ENCODE assay signal across 23 cellular contexts in genomic region chr5:75514323-75514722, GRCh38. TPM values are rescaled to one million over a fixed set of nuclear protein-coding genes. Genes with fewer than 3 reads are reported as not detected.
DNase-seq lines count a peak whose midpoint lies in the region; ATAC-seq, FAIRE-seq and TF ChIP-seq lines count a peak whose summit lies in the region.
"Had no signal": no experiment of that assay in that cellular context is flagged by ENCODE, and none has a peak within 500 bp of the region (broad histone marks: within the 10 kb centered on the region; RNA-seq: fewer than 3 reads in every experiment).

No MANE protein-coding gene starts in this region.

- peak overlapping the region; percentile 73; the same call in 1 of the 2 replicates for H3K4me2 ChIP-seq in SK-N-SH
- no peak overlapping the region for H3K4me2 ChIP-seq in mesenchymal stem cell (ENCODE audit: low read length, poor library complexity, severe bottlenecking)
- H3K4me2 ChIP-seq: neural progenitor cell had no signal

- TF ChIP-seq EP300 in SK-N-SH (IDR thresholded peaks at IDR 0.05; ENCODE audit: borderline replicate concordance in 1 of 2, low read depth in 1 of 2, low read length in 1 of 2) = no peak

- CTCF ChIA-PET in SK-N-SH (lab: Yijun Ruan, JAX) = no interaction called here

- no peak overlapping the region for H2BK15ac ChIP-seq in mesenchymal stem cell (ENCODE audit: low read depth, poor library complexity, severe bottlenecking)

- H4K91ac ChIP-seq in mesenchymal stem cell (ENCODE audit: low read length) = no peak overlapping the region

- peak; percentile 67 for FAIRE-seq in GM18507 (lab: Jason Lieb, UNC)
- FAIRE-seq: H54 had no signal

- no peaks in the 10 kb centered on the region for H3K27me3 ChIP-seq in SK-N-SH (ENCODE audit: insufficient read depth)
- no peaks in the 10 kb centered on the region for H3K27me3 ChIP-seq in mesenchymal stem cell (ENCODE audit: control insufficient read depth in 1 of 2, insufficient read depth in 1 of 2, low read length in 2 of 2)
- H3K27me3 ChIP-seq: adrenal gland, heart left ventricle, left lung, neural progenitor cell, tibial nerve had no signal

- H3K9ac ChIP-seq in SK-N-SH (no peak overlapping the region), SK-N-MC (ENCODE audit: insufficient read length) (no peak overlapping the region), mesenchymal stem cell (ENCODE audit: low read length) (peak overlapping the region; percentile 96)
- H3K9ac ChIP-seq: neural progenitor cell had no signal

- no peak overlapping the region for H4K8ac ChIP-seq in mesenchymal stem cell (ENCODE audit: low read length)

- H2BK12ac ChIP-seq in mesenchymal stem cell (ENCODE audit: low read length in 2 of 2) = no peak overlapping the region

- H3K4me3 ChIP-seq in SK-N-SH (ENCODE audit: low read depth in 2 of 2, low read length in 1 of 2) (no peak overlapping the region), SK-N-MC (0 out of 2 replicates have a peak overlapping the region, but pooled peaks have one; percentile 98), mesenchymal stem cell (ENCODE audit: insufficient read depth in 1 of 2, low read depth in 1 of 2, low read length in 2 of 2) (no peak overlapping the region)
- H3K4me3 ChIP-seq: adrenal gland, heart left ventricle, left lung, neural progenitor cell, tibial nerve had no signal

- H2AFZ ChIP-seq in SK-N-SH (ENCODE audit: low read depth) = no peak overlapping the region
- no peak overlapping the region for H2AFZ ChIP-seq in mesenchymal stem cell (ENCODE audit: low read depth, low read length)
- H2AFZ ChIP-seq: neural progenitor cell had no signal

- H3K14ac ChIP-seq in mesenchymal stem cell (ENCODE audit: low read length in 2 of 2) = no peak overlapping the region

- peaks cover 3% of the 10 kb centered on the region; the same call in 1 of the 2 replicates for H4K20me1 ChIP-seq in SK-N-SH (ENCODE audit: insufficient read depth)

- H3K9me2 ChIP-seq in SK-N-SH = no peaks in the 10 kb centered on the region

- H3K36me3 ChIP-seq in SK-N-SH (replicated peaks in 1 of 2; ENCODE audit: control insufficient read depth in 1 of 2, insufficient read depth in 2 of 2, low read length in 1 of 2) (peaks cover 0 to 5% of the 10 kb centered on the region in 2 experiments), SK-N-MC (ENCODE audit: insufficient read depth, low read length) (peaks cover 17% of the 10 kb centered on the region), mesenchymal stem cell (ENCODE audit: control insufficient read depth in 1 of 2, insufficient read depth in 2 of 2, low read depth in 1 of 2, low read length in 2 of 2) (peaks cover 0 to 2% of the 10 kb centered on the region in 2 experiments)
- H3K36me3 ChIP-seq: adrenal gland, heart left ventricle, left lung, neural progenitor cell, tibial nerve had no signal

- TF ChIP-seq RAD21 in SK-N-SH (IDR thresholded peaks at IDR 0.05; ENCODE audit: low read length) = no peak

- H3K79me2 ChIP-seq in SK-N-SH (ENCODE audit: insufficient read depth) = peaks cover 92% of the 10 kb centered on the region

- H3K4me1 ChIP-seq in SK-N-SH (ENCODE audit: control insufficient read depth in 1 of 2, insufficient read depth in 2 of 2, low read depth in 1 of 2, low read length in 1 of 2) = peaks cover 1 to 8% of the 10 kb centered on the region in 2 experiments; a peak in 3 of 4 replicates
- H3K4me1 ChIP-seq in mesenchymal stem cell (ENCODE audit: control insufficient read depth, insufficient read depth, low read depth, low read length) = peaks cover 5% of the 10 kb centered on the region

- no peak overlapping the region for H3K18ac ChIP-seq in mesenchymal stem cell (ENCODE audit: low read depth in 1 of 2, low read length in 2 of 2)

- no peak for DNase-seq in SK-N-SH
- no peak for DNase-seq in GM18507 (ENCODE audit: extremely low spot score, insufficient read length, low read depth)
- no peak for DNase-seq in SK-N-MC (ENCODE audit: low read depth, low spot score)
- no peak for DNase-seq in mesenchymal stem cell
- no peak for DNase-seq in RKO (ENCODE audit: low spot score)
- DNase-seq in activated T-cell treated with anti-CD3 and anti-CD28 coated beads, Interleukin-2, amount 50 U/mL, for 48 hours = no peak
- DNase-seq: activated CD4-positive, alpha-beta T cell treated with anti-CD3 and anti-CD28 coated beads for 36 hours; activated effector memory CD4-positive, alpha-beta T cell treated with Interleukin-2 at 50 U/mL for 16 hours; adrenal gland; cortex of kidney; heart left ventricle; Kasumi-1; left lung; NCI-H446 treated with DMSO at 0.1 percent for 48 hours; stimulated activated CD4-positive, alpha-beta T cell treated with anti-CD3 and anti-CD28 coated beads, Interleukin-2, amount 100 ng/mL, for 24 hours; stimulated activated naive CD4-positive, alpha-beta T cell treated with Interleukin-2 at 50 U/mL for 16 hours; SW 1271 had no signal

- H3F3A ChIP-seq in SK-N-SH (replicated peaks; ENCODE audit: insufficient read depth) = peaks cover 10% of the 10 kb centered on the region

- no peak overlapping the region for H2BK120ac ChIP-seq in mesenchymal stem cell (ENCODE audit: low read depth, low read length)

- H2BK5ac ChIP-seq in mesenchymal stem cell (ENCODE audit: low read depth, low read length, poor library complexity, severe bottlenecking) = no peak overlapping the region

- H3K4ac ChIP-seq in mesenchymal stem cell (ENCODE audit: low read depth in 1 of 2, low read length in 2 of 2) = no peak overlapping the region

- H3K23ac ChIP-seq in mesenchymal stem cell (ENCODE audit: low read length in 2 of 2) = no peak overlapping the region

- POLR2A ChIA-PET in SK-N-SH (lab: Yijun Ruan, JAX) = no interaction called here

- H3K9me3 ChIP-seq in SK-N-SH (no peaks in the 10 kb centered on the region), SK-N-MC (ENCODE audit: low read depth, low read length) (no peaks in the 10 kb centered on the region), mesenchymal stem cell (ENCODE audit: control insufficient read depth, low read length) (no peaks in the 10 kb centered on the region)
- H3K9me3 ChIP-seq: adrenal gland, left lung, tibial nerve had no signal

- H3K27ac ChIP-seq in SK-N-SH (ENCODE audit: low read depth in 2 of 2, low read length in 1 of 2) = no peak overlapping the region
- H3K27ac ChIP-seq in SK-N-MC = no peak overlapping the region
- no peak overlapping the region for H3K27ac ChIP-seq in mesenchymal stem cell (ENCODE audit: low read length, poor library complexity, severe bottlenecking)
- H3K27ac ChIP-seq: 22Rv1, adrenal gland, heart left ventricle, left lung, neural progenitor cell, tibial nerve had no signal

- peaks cover 2% of the 10 kb centered on the region for H3K79me1 ChIP-seq in mesenchymal stem cell (replicated peaks; ENCODE audit: low read length, poor library complexity, severe bottlenecking)

- no peak for TF ChIP-seq CTCF in SK-N-SH (IDR thresholded peaks at IDR 0.05)

- ATAC-seq in SK-N-SH treated with all-trans-retinoic acid at 6 μM for 48 hours = no peak
- ATAC-seq in GM21723 (IDR thresholded peaks at IDR 0.05; ENCODE audit: unreplicated experiment) = no peak
- ATAC-seq: activated CD4-positive, alpha-beta T cell treated with anti-CD3 and anti-CD28 coated beads for 36 hours; heart left ventricle; left lung had no signal

- WGBS in SK-N-SH (ENCODE audit: low lambda C conversion rate) = 96% methylated on average over 3 of the region's 3 CpGs
- 100% methylated on average over 1 of the region's 3 CpGs for WGBS in mesenchymal stem cell

- no peak overlapping the region for H2AK5ac ChIP-seq in mesenchymal stem cell (ENCODE audit: low read length, severe bottlenecking)

TF ChIP-seq in SK-N-SH, 30 proteins besides CTCF, POLR2A, EP300 and RAD21 (continues in another document):
- TF ChIP-seq GATA2 (CRISPR knock-in tag; IDR thresholded peaks at IDR 0.05) (no peak), SMC3 (IDR thresholded peaks at IDR 0.05; ENCODE audit: low read depth, low read length) (no peak), PBX3 (IDR thresholded peaks at IDR 0.05) (no peak), MXI1 (IDR thresholded peaks at IDR 0.05; ENCODE audit: low read depth, low read length) (no peak), RXRA (IDR thresholded peaks at IDR 0.05; ENCODE audit: borderline replicate concordance, low read depth) (no peak), FOXM1 (IDR thresholded peaks at IDR 0.05; ENCODE audit: low read depth) (no peak)

TF ChIP-seq in SK-N-SH treated with all-trans-retinoic acid at 6 μM for 48 hours, 23 proteins besides CTCF, POLR2A, EP300 and RAD21 (continues in another document):
- TF ChIP-seq TSHZ2 (CRISPR knock-in tag; IDR thresholded peaks at IDR 0.05) (no peak), TOX (CRISPR knock-in tag; IDR thresholded peaks at IDR 0.05; ENCODE audit: borderline replicate concordance) (no peak), ZC3H10 (CRISPR knock-in tag; IDR thresholded peaks at IDR 0.05) (no peak), SNAI2 (CRISPR knock-in tag; IDR thresholded peaks at IDR 0.05) (no peak), ZNF565 (CRISPR knock-in tag; conservative IDR thresholded peaks at IDR 0.05; ENCODE audit: low read depth) (no peak)

RNA-seq across cellular contexts. Expression of gene POLK, which starts 2.6 kb away (rescaled TPM):
- 5.5 and 8.2 TPM in 2 replicates for polyA plus RNA-seq in SK-N-SH (2012; rRNA removed)
- polyA plus RNA-seq in SK-N-SH (2012; cell fraction: cytosol; rRNA removed) = 7.7 and 9.5 TPM in 2 replicates
- 8.8 and 15.0 TPM in 2 replicates for polyA plus RNA-seq in SK-N-SH (2012; cell fraction: nucleus; rRNA removed)
- 13.8 TPM for polyA plus RNA-seq in mesenchymal stem cell (2013, experiment 1 of 2)
- polyA plus RNA-seq in mesenchymal stem cell (2013, experiment 2 of 2) = 13.5 TPM

RNA-seq across cellular contexts. Expression of gene CERT1, which starts 2.9 kb away (rescaled TPM):
- 4.5 and 5.3 TPM in 2 replicates for polyA plus RNA-seq in SK-N-SH (2012; rRNA removed)
- polyA plus RNA-seq in SK-N-SH (2012; cell fraction: cytosol; rRNA removed) = 6.6 and 7.3 TPM in 2 replicates
- 4.2 and 5.1 TPM in 2 replicates for polyA plus RNA-seq in SK-N-SH (2012; cell fraction: nucleus; rRNA removed)
- polyA plus RNA-seq in mesenchymal stem cell (2013, experiment 1 of 2) = 33.2 TPM
- 34.9 TPM for polyA plus RNA-seq in mesenchymal stem cell (2013, experiment 2 of 2)
